ENCODE assay signal across 1 cellular context in genomic region chr13:67155898-67156717, GRCh38.
TF ChIP-seq lines count a peak whose summit lies in the region.

No MANE protein-coding gene starts in this region.

TF ChIP-seq in GM23338, 12 proteins besides CTCF, POLR2A, EP300 and RAD21 (continued from another document):
- TF ChIP-seq, protein P1, sequence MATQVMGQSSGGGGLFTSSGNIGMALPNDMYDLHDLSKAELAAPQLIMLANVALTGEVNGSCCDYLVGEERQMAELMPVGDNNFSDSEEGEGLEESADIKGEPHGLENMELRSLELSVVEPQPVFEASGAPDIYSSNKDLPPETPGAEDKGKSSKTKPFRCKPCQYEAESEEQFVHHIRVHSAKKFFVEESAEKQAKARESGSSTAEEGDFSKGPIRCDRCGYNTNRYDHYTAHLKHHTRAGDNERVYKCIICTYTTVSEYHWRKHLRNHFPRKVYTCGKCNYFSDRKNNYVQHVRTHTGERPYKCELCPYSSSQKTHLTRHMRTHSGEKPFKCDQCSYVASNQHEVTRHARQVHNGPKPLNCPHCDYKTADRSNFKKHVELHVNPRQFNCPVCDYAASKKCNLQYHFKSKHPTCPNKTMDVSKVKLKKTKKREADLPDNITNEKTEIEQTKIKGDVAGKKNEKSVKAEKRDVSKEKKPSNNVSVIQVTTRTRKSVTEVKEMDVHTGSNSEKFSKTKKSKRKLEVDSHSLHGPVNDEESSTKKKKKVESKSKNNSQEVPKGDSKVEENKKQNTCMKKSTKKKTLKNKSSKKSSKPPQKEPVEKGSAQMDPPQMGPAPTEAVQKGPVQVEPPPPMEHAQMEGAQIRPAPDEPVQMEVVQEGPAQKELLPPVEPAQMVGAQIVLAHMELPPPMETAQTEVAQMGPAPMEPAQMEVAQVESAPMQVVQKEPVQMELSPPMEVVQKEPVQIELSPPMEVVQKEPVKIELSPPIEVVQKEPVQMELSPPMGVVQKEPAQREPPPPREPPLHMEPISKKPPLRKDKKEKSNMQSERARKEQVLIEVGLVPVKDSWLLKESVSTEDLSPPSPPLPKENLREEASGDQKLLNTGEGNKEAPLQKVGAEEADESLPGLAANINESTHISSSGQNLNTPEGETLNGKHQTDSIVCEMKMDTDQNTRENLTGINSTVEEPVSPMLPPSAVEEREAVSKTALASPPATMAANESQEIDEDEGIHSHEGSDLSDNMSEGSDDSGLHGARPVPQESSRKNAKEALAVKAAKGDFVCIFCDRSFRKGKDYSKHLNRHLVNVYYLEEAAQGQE (IDR thresholded peaks at IDR 0.05; ENCODE audit: unreplicated experiment), result no peak
- TF ChIP-seq STAT1 (IDR thresholded peaks at IDR 0.05; ENCODE audit: unreplicated experiment) (no peak), NANOG (IDR thresholded peaks at IDR 0.05; ENCODE audit: borderline replicate concordance) (no peak), ZNF331 (CRISPR knock-in tag; IDR thresholded peaks at IDR 0.05; ENCODE audit: low read depth) (no peak), JUNB (IDR thresholded peaks at IDR 0.05; ENCODE audit: unreplicated experiment) (no peak), ZNF114 (CRISPR knock-in tag; IDR thresholded peaks at IDR 0.05) (no peak), EZH2 (IDR thresholded peaks at IDR 0.05; ENCODE audit: low read depth, unreplicated experiment) (no peak), POLR2AphosphoS5 (IDR thresholded peaks at IDR 0.05; ENCODE audit: low read depth) (no peak), CREB1 (CRISPR knock-in tag; IDR thresholded peaks at IDR 0.05; ENCODE audit: low read depth) (no peak), EZH2phosphoT487 (IDR thresholded peaks at IDR 0.05; ENCODE audit: unreplicated experiment) (no peak)
- TF ChIP-seq, protein P2, sequence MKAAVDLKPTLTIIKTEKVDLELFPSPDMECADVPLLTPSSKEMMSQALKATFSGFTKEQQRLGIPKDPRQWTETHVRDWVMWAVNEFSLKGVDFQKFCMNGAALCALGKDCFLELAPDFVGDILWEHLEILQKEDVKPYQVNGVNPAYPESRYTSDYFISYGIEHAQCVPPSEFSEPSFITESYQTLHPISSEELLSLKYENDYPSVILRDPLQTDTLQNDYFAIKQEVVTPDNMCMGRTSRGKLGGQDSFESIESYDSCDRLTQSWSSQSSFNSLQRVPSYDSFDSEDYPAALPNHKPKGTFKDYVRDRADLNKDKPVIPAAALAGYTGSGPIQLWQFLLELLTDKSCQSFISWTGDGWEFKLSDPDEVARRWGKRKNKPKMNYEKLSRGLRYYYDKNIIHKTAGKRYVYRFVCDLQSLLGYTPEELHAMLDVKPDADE (IDR thresholded peaks at IDR 0.05), result no peak
TF ChIP-seq in GM23338: peak in this region for 0.
